Comparison of ENCODE assay signal across 8 cellular contexts in the genomic region with DNA sequence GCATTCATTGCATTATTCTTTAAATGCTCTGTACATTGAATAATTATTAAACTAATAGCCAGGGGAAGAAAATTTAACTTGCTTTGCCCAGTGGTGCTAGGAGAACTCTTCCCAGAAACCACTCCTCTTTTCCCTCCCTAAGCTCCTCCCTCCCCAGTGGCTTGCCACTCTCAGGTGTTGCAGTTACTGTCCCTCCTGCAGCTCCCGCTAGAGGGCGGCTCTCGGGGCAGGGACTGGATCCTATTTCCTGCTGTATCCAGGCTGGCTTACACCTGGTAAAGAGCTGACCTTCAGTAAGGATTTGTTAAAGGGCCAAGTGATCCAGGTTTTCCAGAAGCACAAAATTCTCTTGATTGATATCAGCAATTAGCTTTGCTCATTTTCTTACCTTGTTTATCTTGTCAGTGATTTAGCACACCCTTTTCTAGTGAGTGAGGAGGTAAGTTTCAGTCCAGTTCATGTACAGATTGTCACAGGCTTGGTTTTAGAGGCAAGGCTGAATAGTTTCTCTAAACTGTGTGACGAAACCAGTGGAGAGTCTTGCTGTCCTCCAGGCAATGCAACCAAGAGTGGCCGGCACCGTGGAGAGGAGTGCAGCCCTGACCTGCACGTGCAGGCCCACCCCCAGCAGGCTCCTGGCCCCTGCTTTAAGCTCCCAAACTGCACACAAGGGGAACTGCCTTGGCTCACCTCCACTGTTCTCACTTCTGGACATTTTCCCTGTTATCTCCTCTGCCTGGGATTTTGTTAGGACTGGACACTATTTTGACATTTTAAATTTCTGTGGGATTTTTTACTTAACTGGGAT.
A peak's percentile ranks its signal among the peaks of the same experiment; 100 is the strongest.
DNase-seq lines count a peak whose midpoint lies in the region; ATAC-seq and TF ChIP-seq lines count a peak whose summit lies in the region.

No MANE protein-coding gene starts in this region.

- peaks cover 91% of the 10 kb centered on the region for H3K4me1 ChIP-seq in OCI-LY7 (ENCODE audit: insufficient read depth, low read length, poor library complexity, severe bottlenecking)
- H3K4me1 ChIP-seq in CD4-positive, alpha-beta memory T cell (ENCODE audit: insufficient read depth, low read length) = no peaks in the 10 kb centered on the region

- no peak overlapping the region for H3K4me3 Mint-ChIP-seq in chondrocyte (ENCODE audit: unreplicated experiment)
- H3K4me3 Mint-ChIP-seq in CD4-positive, alpha-beta memory T cell = no peak overlapping the region

- H3K4me3 ChIP-seq in HL-60 (replicated peaks; ENCODE audit: insufficient read depth, low read length) = no peak overlapping the region
- no peak overlapping the region for H3K4me3 ChIP-seq in OCI-LY7 (ENCODE audit: low read depth, low read length, poor library complexity, severe bottlenecking)
- no peak overlapping the region for H3K4me3 ChIP-seq in CD4-positive, alpha-beta memory T cell (ENCODE audit: low read length in 2 of 2)

- no peak overlapping the region for H3K27ac ChIP-seq in HL-60 (replicated peaks)
- H3K27ac ChIP-seq in OCI-LY7 (ENCODE audit: low read depth, low read length, poor library complexity, severe bottlenecking) = peak overlapping the region; percentile 100
- no peak overlapping the region for H3K27ac ChIP-seq in CD4-positive, alpha-beta memory T cell (ENCODE audit: low read depth, low read length)

- CTCF ChIA-PET in OCI-LY7 (lab: Charles Lee; ENCODE audit: unreplicated experiment) = interaction anchor here (0.8 to 1.4 kb wide), 4 partner anchors 10 to 18 kb away, joined by 3 to 4 read pairs (median 4); no protein-coding TSS in a partner anchor
- CTCF ChIA-PET in CD4-positive, alpha-beta memory T cell (lab: Charles Lee; ENCODE audit: partially characterized antibody) = no interaction called here

- H3K9me2 ChIP-seq in OCI-LY7 (ENCODE audit: insufficient read depth, low read length) = no peaks in the 10 kb centered on the region

- peaks cover 22% of the 10 kb centered on the region for H3K4me1 Mint-ChIP-seq in chondrocyte (ENCODE audit: low read depth)
- no peaks in the 10 kb centered on the region for H3K4me1 Mint-ChIP-seq in CD4-positive, alpha-beta memory T cell

- H2AFZ ChIP-seq in OCI-LY7 (ENCODE audit: low read length) = peak overlapping the region; percentile 87

- POLR2A ChIA-PET in OCI-LY7 (lab: Charles Lee) = interaction anchor here (0.7 to 8.4 kb wide), 4 partner anchors 10 to 18 kb away, joined by 3 to 126 read pairs (median 4); no protein-coding TSS in a partner anchor
- POLR2A ChIA-PET in CD4-positive, alpha-beta memory T cell (lab: Charles Lee; ENCODE audit: partially characterized antibody) = no interaction called here

- H4K20me1 ChIP-seq in OCI-LY7 (ENCODE audit: insufficient read depth, low read length) = no peaks in the 10 kb centered on the region

- H3K27ac Mint-ChIP-seq in chondrocyte (ENCODE audit: unreplicated experiment) = no peak overlapping the region
- no peak overlapping the region for H3K27ac Mint-ChIP-seq in CD4-positive, alpha-beta memory T cell

- no peaks in the 10 kb centered on the region for H3K79me2 ChIP-seq in OCI-LY7 (ENCODE audit: insufficient read depth, low read depth, low read length)

- peak; percentile 76 for ATAC-seq in GM19468 (IDR thresholded peaks at IDR 0.05; ENCODE audit: extremely low read depth, unreplicated experiment)

- no peaks in the 10 kb centered on the region for H3K36me3 ChIP-seq in OCI-LY7 (ENCODE audit: insufficient read depth, low read length)
- no peaks in the 10 kb centered on the region for H3K36me3 ChIP-seq in CD4-positive, alpha-beta memory T cell (ENCODE audit: insufficient read depth, low read length)

- H3K36me3 Mint-ChIP-seq in chondrocyte (ENCODE audit: low read depth) = no peaks in the 10 kb centered on the region
- H3K36me3 Mint-ChIP-seq in CD4-positive, alpha-beta memory T cell = no peaks in the 10 kb centered on the region

- intact Hi-C loops in OCI-LY7 (cut with micrococcal nuclease; ENCODE audit: unreplicated experiment) = loop anchor here (1.0 to 10.0 kb wide), 4 partner anchors 145 to 911 kb away; partner anchors contain the start of gene HNRNPA0
- intact Hi-C loops in CD4-positive, alpha-beta memory T cell (cut with micrococcal nuclease) = no loop called here

- DNase-seq in ELF-1 (ENCODE audit: low read depth, low spot score) (peak; percentile 87), HL-60 (ENCODE audit: low read depth in 1 of 2, low spot score in 1 of 2) (peak in 1 of 2 experiments; percentile 9), OCI-LY7 (ENCODE audit: low spot score) (peak; percentile 85), chondrocyte (ENCODE audit: low spot score) (no peak), mucosa of gallbladder (ENCODE audit: low spot score) (peak; percentile 80), medulla oblongata (ENCODE audit: extremely low spot score) (no peak)
- no peak for DNase-seq in CD4-positive, alpha-beta memory T cell

- H3K9me3 Mint-ChIP-seq in chondrocyte (ENCODE audit: low read depth) = no peaks in the 10 kb centered on the region
- peaks cover 0 to 6% (median 0%) of the 10 kb centered on the region in 8 donors for H3K9me3 Mint-ChIP-seq in CD4-positive, alpha-beta memory T cell

- peak overlapping the region; percentile 47 for H3K4me2 ChIP-seq in OCI-LY7 (ENCODE audit: low read length)

- H3K27me3 Mint-ChIP-seq in chondrocyte (ENCODE audit: low read depth) = no peaks in the 10 kb centered on the region
- peaks cover 0 to under 1% of the 10 kb centered on the region in 2 donors for H3K27me3 Mint-ChIP-seq in CD4-positive, alpha-beta memory T cell

- H3K27me3 ChIP-seq in HL-60 (ENCODE audit: insufficient read depth, poor library complexity, severe bottlenecking) = no peaks in the 10 kb centered on the region
- H3K27me3 ChIP-seq in CD4-positive, alpha-beta memory T cell (ENCODE audit: insufficient read depth, low read length) = no peaks in the 10 kb centered on the region

- no TSS peak for BruUV-seq in OCI-LY7 (replicated peaks; lab: Mats Ljungman, UMichigan)

- TF ChIP-seq CTCF in HL-60 (IDR thresholded peaks at IDR 0.05; ENCODE audit: insufficient read depth, low read length) (peak; percentile 5), OCI-LY7 (conservative IDR thresholded peaks at IDR 0.05; ENCODE audit: low read length) (peak; percentile 97), chondrocyte (IDR thresholded peaks at IDR 0.05) (peak; percentile 72)

- H3K9me3 ChIP-seq in OCI-LY7 (ENCODE audit: low read length) = no peaks in the 10 kb centered on the region; the same call in 1 of the 2 replicates
- no peaks in the 10 kb centered on the region for H3K9me3 ChIP-seq in CD4-positive, alpha-beta memory T cell (ENCODE audit: control insufficient read depth in 1 of 2, low read length in 2 of 2)

Comparison
In these comparisons a context has a peak if more than half of its experiments do, and no peak if none do; other contexts are left out.
1. DNase-seq: peak in ELF-1 (single experiment), OCI-LY7 (single experiment) and mucosa of gallbladder (single experiment); none in chondrocyte (single experiment), medulla oblongata (single experiment) and CD4-positive, alpha-beta memory T cell (0 of 5).
2. CTCF ChIP-seq: peak in every context shown above with its lines; median percentile 97 in OCI-LY7; 72 in chondrocyte; 5 in HL-60.